20 cellular contexts compared by ENCODE assay signal in the genomic region with DNA sequence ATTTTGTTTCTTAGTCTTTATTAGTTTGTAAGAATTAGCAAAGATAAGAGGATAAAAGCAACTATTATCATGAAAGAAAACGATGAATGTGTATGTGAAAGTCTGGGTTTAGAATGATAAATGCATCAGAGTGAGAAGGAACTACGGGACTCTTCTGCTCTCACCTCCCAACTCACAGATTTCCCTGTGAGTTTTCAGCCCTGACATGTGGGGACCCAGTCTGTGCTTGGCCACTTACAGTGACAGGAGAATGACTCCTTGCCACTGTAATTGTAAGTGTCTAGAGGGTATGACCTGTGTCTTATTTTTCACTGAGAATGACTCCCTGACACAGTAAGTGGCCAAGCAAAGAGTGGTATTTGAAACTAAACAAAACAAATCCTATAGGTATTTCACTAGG. TPM values are rescaled to one million over a fixed set of nuclear protein-coding genes. Genes with fewer than 3 reads are reported as not detected.
DNase-seq lines count a peak whose midpoint lies in the region; ATAC-seq and TF ChIP-seq lines count a peak whose summit lies in the region.
"Had no signal": no experiment of that assay in that cellular context is flagged by ENCODE, and none has a peak within 500 bp of the region (broad histone marks: within the 10 kb centered on the region; RNA-seq: fewer than 3 reads in every experiment).

No MANE protein-coding gene starts in this region.

- H3K27me3 Mint-ChIP-seq in activated CD8-positive, alpha-beta T cell treated with anti-CD3 and anti-CD28 coated beads for 36 hours, result no peaks in the 10 kb centered on the region
- H3K27me3 Mint-ChIP-seq in activated CD8-positive, alpha-beta T cell treated with anti-CD3 and anti-CD28 coated beads, Interleukin-2, amount 10 ng/mL, durations not matched to agents 7 days and 5 days (ENCODE audit: low read depth), result peaks cover 6% of the 10 kb centered on the region
- H3K27me3 Mint-ChIP-seq in activated T-helper 17 cell treated with anti-CD3 and anti-CD28 coated beads, Interleukin-2, amount 50 U/mL, for 72 hours, result no peaks in the 10 kb centered on the region
- H3K27me3 Mint-ChIP-seq: activated T-cell treated with anti-CD3 and anti-CD28 coated beads, Interleukin-2, amount 50 U/mL, for 24 hours had no signal

- peak overlapping the region; percentile 93 for H3K4me3 ChIP-seq in GM12864 (ENCODE audit: low read depth, low read length)
- H3K4me3 ChIP-seq in skin epidermis, result peak overlapping the region in 4 of 7 experiments; percentile 27 to 38 (median 36)

- H3K27ac ChIP-seq in skin epidermis, result peak overlapping the region in 3 of 21 experiments; percentile 40 to 86 (median 67)
- H3K27ac ChIP-seq: neutrophil had no signal

- H3K27ac Mint-ChIP-seq in activated CD8-positive, alpha-beta T cell treated with anti-CD3 and anti-CD28 coated beads for 36 hours, result no peak overlapping the region
- no peak overlapping the region for H3K27ac Mint-ChIP-seq in activated CD8-positive, alpha-beta T cell treated with anti-CD3 and anti-CD28 coated beads, Interleukin-2, amount 10 ng/mL, durations not matched to agents 7 days and 5 days
- H3K27ac Mint-ChIP-seq in activated T-helper 17 cell treated with anti-CD3 and anti-CD28 coated beads, Interleukin-2, amount 50 U/mL, for 72 hours, result no peak overlapping the region
- H3K27ac Mint-ChIP-seq: activated naive CD4-positive, alpha-beta T cell treated with anti-CD3 and anti-CD28 coated beads, Interleukin-2, amount 50 U/mL, for 72 hours; activated T-cell treated with anti-CD3 and anti-CD28 coated beads, Interleukin-2, amount 50 U/mL, for 24 hours had no signal

- peak overlapping the region; percentile 72 for H3K4me3 Mint-ChIP-seq in activated CD8-positive, alpha-beta T cell treated with anti-CD3 and anti-CD28 coated beads for 36 hours
- H3K4me3 Mint-ChIP-seq in activated CD8-positive, alpha-beta T cell treated with anti-CD3 and anti-CD28 coated beads, Interleukin-2, amount 10 ng/mL, durations not matched to agents 7 days and 5 days, result no peak overlapping the region
- H3K4me3 Mint-ChIP-seq in activated T-helper 17 cell treated with anti-CD3 and anti-CD28 coated beads, Interleukin-2, amount 50 U/mL, for 72 hours, result peak overlapping the region; percentile 83

- DNase-seq in activated CD8-positive, alpha-beta T cell treated with anti-CD3 and anti-CD28 coated beads for 36 hours, result no peak
- DNase-seq in activated CD8-positive, alpha-beta T cell treated with anti-CD3 and anti-CD28 coated beads, Interleukin-2, amount 10 ng/mL, durations not matched to agents 7 days and 5 days, result no peak
- DNase-seq in GM12864 (ENCODE audit: low read depth) (no peak), left colon (no peak)
- DNase-seq in activated effector memory CD4-positive, alpha-beta T cell treated with Interleukin-2 at 50 U/mL for 16 hours, result no peak
- DNase-seq: 8988T; activated CD4-positive, alpha-beta T cell treated with anti-CD3 and anti-CD28 coated beads, Interleukin-2, amount 50 U/mL, for 48 hours; activated T-cell treated with anti-CD3 and anti-CD28 coated beads, Interleukin-2, amount 50 U/mL, for 24 hours; DMS153; left cardiac atrium; NCI-H2107; NCI-H510A treated with DMSO at 0.1 percent for 48 hours; NK-92 treated with Interleukin-12 subunit alpha and Interleukin-12 subunit beta, amount 100 ng/mL, for 24 hours; stimulated activated CD4-positive, alpha-beta T cell treated with anti-CD3 and anti-CD28 coated beads, Interleukin-4, amount 100 ng/mL, for 24 hours had no signal

- POLR2A ChIA-PET in activated CD8-positive, alpha-beta T cell treated with anti-CD3 and anti-CD28 coated beads for 36 hours (lab: Charles Lee), result interaction anchor here (0.6 kb wide), 1 partner anchor 9 kb away, joined by 3 read pairs; no protein-coding TSS in a partner anchor
- POLR2A ChIA-PET in activated CD8-positive, alpha-beta T cell treated with anti-CD3 and anti-CD28 coated beads, Interleukin-2, amount 10 ng/mL, durations not matched to agents 7 days and 5 days (lab: Charles Lee), result no interaction called here

- CTCF ChIA-PET in activated CD8-positive, alpha-beta T cell treated with anti-CD3 and anti-CD28 coated beads for 36 hours (lab: Charles Lee), result interaction anchor here (1.6 kb wide), 1 partner anchor 86 kb away, joined by 4 read pairs; no protein-coding TSS in a partner anchor
- CTCF ChIA-PET in activated CD8-positive, alpha-beta T cell treated with anti-CD3 and anti-CD28 coated beads, Interleukin-2, amount 10 ng/mL, durations not matched to agents 7 days and 5 days (lab: Charles Lee), result interaction anchor here (1.0 to 1.7 kb wide), 4 partner anchors 46 to 137 kb away, joined by 3 to 4 read pairs (median 4); no protein-coding TSS in a partner anchor

- peaks cover 2% of the 10 kb centered on the region for H3K36me3 Mint-ChIP-seq in activated CD8-positive, alpha-beta T cell treated with anti-CD3 and anti-CD28 coated beads for 36 hours (ENCODE audit: low read depth)
- peaks cover 9% of the 10 kb centered on the region for H3K36me3 Mint-ChIP-seq in activated CD8-positive, alpha-beta T cell treated with anti-CD3 and anti-CD28 coated beads, Interleukin-2, amount 10 ng/mL, durations not matched to agents 7 days and 5 days (ENCODE audit: low read depth)
- peaks cover 32% of the 10 kb centered on the region for H3K36me3 Mint-ChIP-seq in activated T-helper 17 cell treated with anti-CD3 and anti-CD28 coated beads, Interleukin-2, amount 50 U/mL, for 72 hours (ENCODE audit: low read depth)

- peaks cover 26% of the 10 kb centered on the region for H3K4me1 Mint-ChIP-seq in activated CD8-positive, alpha-beta T cell treated with anti-CD3 and anti-CD28 coated beads for 36 hours (ENCODE audit: low read depth)
- peaks cover 27% of the 10 kb centered on the region for H3K4me1 Mint-ChIP-seq in activated CD8-positive, alpha-beta T cell treated with anti-CD3 and anti-CD28 coated beads, Interleukin-2, amount 10 ng/mL, durations not matched to agents 7 days and 5 days (ENCODE audit: low read depth)
- peaks cover 18% of the 10 kb centered on the region for H3K4me1 Mint-ChIP-seq in activated T-helper 17 cell treated with anti-CD3 and anti-CD28 coated beads, Interleukin-2, amount 50 U/mL, for 72 hours

- intact Hi-C loops in activated CD8-positive, alpha-beta T cell treated with anti-CD3 and anti-CD28 coated beads for 36 hours (cut with micrococcal nuclease), result no loop called here
- intact Hi-C loops in left colon (cut with DNase I, micrococcal nuclease), result no loop called here

- no peak for TF ChIP-seq CTCF in activated CD8-positive, alpha-beta T cell treated with anti-CD3 and anti-CD28 coated beads for 36 hours (IDR thresholded peaks at IDR 0.05)
- TF ChIP-seq CTCF in GM12864 (IDR thresholded peaks at IDR 0.05; ENCODE audit: low read depth, low read length, missing control alignments), result no peak

- no peak for ATAC-seq in activated CD8-positive, alpha-beta T cell treated with anti-CD3 and anti-CD28 coated beads for 36 hours
- no peak for ATAC-seq in activated CD8-positive, alpha-beta T cell treated with anti-CD3 and anti-CD28 coated beads, Interleukin-2, amount 10 ng/mL, durations not matched to agents 7 days and 5 days
- ATAC-seq in activated T-helper 17 cell treated with anti-CD3 and anti-CD28 coated beads, Interleukin-2, amount 50 U/mL, for 72 hours (replicated peaks), result no peak
- ATAC-seq in HG03460 (IDR thresholded peaks at IDR 0.05; ENCODE audit: unreplicated experiment), result no peak
- ATAC-seq in left colon, result no peak
- ATAC-seq: activated naive CD4-positive, alpha-beta T cell treated with anti-CD3 and anti-CD28 coated beads, Interleukin-2, amount 50 U/mL, for 72 hours; HCT116; left cardiac atrium had no signal

- no peaks in the 10 kb centered on the region for H3K9me3 Mint-ChIP-seq in activated CD8-positive, alpha-beta T cell treated with anti-CD3 and anti-CD28 coated beads for 36 hours
- H3K9me3 Mint-ChIP-seq in activated CD8-positive, alpha-beta T cell treated with anti-CD3 and anti-CD28 coated beads, Interleukin-2, amount 10 ng/mL, durations not matched to agents 7 days and 5 days (ENCODE audit: insufficient read depth), result no peaks in the 10 kb centered on the region
- H3K9me3 Mint-ChIP-seq in activated T-helper 17 cell treated with anti-CD3 and anti-CD28 coated beads, Interleukin-2, amount 50 U/mL, for 72 hours, result no peaks in the 10 kb centered on the region
- H3K9me3 Mint-ChIP-seq: activated naive CD4-positive, alpha-beta T cell treated with anti-CD3 and anti-CD28 coated beads, Interleukin-2, amount 50 U/mL, for 72 hours; activated T-cell treated with anti-CD3 and anti-CD28 coated beads, Interleukin-2, amount 50 U/mL, for 24 hours had no signal

RNA-seq across cellular contexts. Expression of gene HLA-DPA1, which starts 2.5 kb away (rescaled TPM):
- total RNA-seq in activated CD8-positive, alpha-beta T cell treated with anti-CD3 and anti-CD28 coated beads for 36 hours, result 10 to 100 TPM; 27.6 to 27.9 TPM
- total RNA-seq in activated CD8-positive, alpha-beta T cell treated with anti-CD3 and anti-CD28 coated beads, Interleukin-2, amount 10 ng/mL, durations not matched to agents 7 days and 5 days, result 10 to 100 TPM; 39.1 to 40.0 TPM
- total RNA-seq in activated T-helper 17 cell treated with anti-CD3 and anti-CD28 coated beads, Interleukin-2, amount 50 U/mL, for 72 hours, result 100 to 1,000 TPM in 1 of 2 donors, 10 to 100 TPM in 1; 40.5 to 136 TPM
- total RNA-seq in left colon, result 100 to 1,000 TPM in 1 of 2 donors, 10 to 100 TPM in 1; 14.8 to 103 TPM

RNA-seq across cellular contexts. Expression of gene HLA-DPB1, which starts 4.9 kb away (rescaled TPM):
- total RNA-seq in activated CD8-positive, alpha-beta T cell treated with anti-CD3 and anti-CD28 coated beads for 36 hours, result 10 to 100 TPM; 12.3 to 14.8 TPM
- 10 to 100 TPM; 21.0 to 22.8 TPM for total RNA-seq in activated CD8-positive, alpha-beta T cell treated with anti-CD3 and anti-CD28 coated beads, Interleukin-2, amount 10 ng/mL, durations not matched to agents 7 days and 5 days
- total RNA-seq in activated T-helper 17 cell treated with anti-CD3 and anti-CD28 coated beads, Interleukin-2, amount 50 U/mL, for 72 hours, result 10 to 100 TPM; 21.4 to 69.1 TPM
- total RNA-seq in left colon, result 10 to 100 TPM; 15.1 to 65.5 TPM
